In genomic region chr1:203493901-203494300, GRCh38 we compare ENCODE assay signal across 19 cellular contexts. TPM values are rescaled to one million over a fixed set of nuclear protein-coding genes. Genes with fewer than 3 reads are reported as not detected.
DNase-seq lines count a peak whose midpoint lies in the region; ATAC-seq, FAIRE-seq and TF ChIP-seq lines count a peak whose summit lies in the region.
"Had no signal": no experiment of that assay in that cellular context is flagged by ENCODE, and none has a peak within 500 bp of the region (broad histone marks: within the 10 kb centered on the region; RNA-seq: fewer than 3 reads in every experiment).

Gene OPTC (plus strand): TSS chr1:203494153. CDS start chr1:203496006, 1,853 bp downstream.

- H2BK5ac ChIP-seq in H1 (ENCODE audit: low read depth, low read length) (no peak within 1 kb of the TSS), neuronal stem cell (ENCODE audit: low read length) (no peak within 1 kb of the TSS)

- TF ChIP-seq RAD21 in H1 (IDR thresholded peaks at IDR 0.05 in 1 of 2, conservative IDR thresholded peaks at IDR 0.05 in 1 of 2; ENCODE audit: low read depth in 2 of 2, low read length in 2 of 2): no peak

- no peaks in the 10 kb centered on the region; the same call in 1 of the 2 replicates for H3K4me1 ChIP-seq in GM23338 (ENCODE audit: insufficient read depth)
- peaks cover 0 to 13% (median 5%) of the 10 kb centered on the region in 4 experiments; a peak in 5 of 7 replicates for H3K4me1 ChIP-seq in H1 (replicated peaks in 1 of 4; ENCODE audit: control insufficient read depth in 3 of 4, insufficient read depth in 4 of 4, low read length in 3 of 4)
- H3K4me1 ChIP-seq in neuronal stem cell (ENCODE audit: control insufficient read depth in 2 of 2, insufficient read depth in 1 of 2, low read depth in 1 of 2, low read length in 2 of 2): peaks cover 0 to 12% of the 10 kb centered on the region in 2 donors
- H3K4me1 ChIP-seq in transverse colon: no peaks in the 10 kb centered on the region
- H3K4me1 ChIP-seq: BLaER1 had no signal

- FAIRE-seq in H1 (lab: Jason Lieb, UNC): no peak
- FAIRE-seq: GM12891 had no signal

- no peak for TF ChIP-seq EP300 in H1 (IDR thresholded peaks at IDR 0.05; ENCODE audit: borderline replicate concordance in 1 of 2, low read depth in 2 of 2, low read length in 2 of 2)
- no peak for TF ChIP-seq EP300 in transverse colon (IDR thresholded peaks at IDR 0.05; ENCODE audit: low read depth)

- TF ChIP-seq CTCF in GM23338 (conservative IDR thresholded peaks at IDR 0.05; ENCODE audit: low read depth in 2 of 2) (no peak), WTC11 (IDR thresholded peaks at IDR 0.05) (no peak), H1 (IDR thresholded peaks at IDR 0.05; ENCODE audit: control extremely low read depth in 1 of 3, insufficient read depth in 1 of 3, low read depth in 1 of 3, low read length in 3 of 3) (no peak), transverse colon (IDR thresholded peaks at IDR 0.05) (no peak)

- in situ Hi-C loops in transverse colon (cut with MboI; ENCODE audit: low pct_ligation_motif_present in 1 of 4, low pct_unique_long_range_greater_than_20kb in 1 of 4, low sequenced_read_pairs in 3 of 4): loop anchor here in 1 of 4 donors (25.0 kb wide), 1 partner anchor 132 kb away; the partner anchor contains the start of gene FMOD

- no peaks in the 10 kb centered on the region for H3K36me3 Mint-ChIP-seq in GM23338 (ENCODE audit: low read depth)
- H3K36me3 Mint-ChIP-seq in WTC11: no peaks in the 10 kb centered on the region
- H3K36me3 Mint-ChIP-seq: CD14-positive monocyte; CD8-positive, alpha-beta T cell had no signal

- H3K9me3 ChIP-seq in H1 (ENCODE audit: insufficient read depth in 2 of 2, low read depth in 1 of 2, low read length in 1 of 2) (no peaks in the 10 kb centered on the region), neuronal stem cell (replicated peaks in 1 of 2; ENCODE audit: control insufficient read depth in 2 of 2, insufficient read depth in 1 of 2, low read depth in 1 of 2, low read length in 2 of 2) (no peaks in the 10 kb centered on the region), transverse colon (no peaks in the 10 kb centered on the region)
- H3K9me3 ChIP-seq: BLaER1 had no signal

- H4K8ac ChIP-seq in H1 (ENCODE audit: extremely low read depth, insufficient read depth, low read length): no peak within 1 kb of the TSS
- no peak within 1 kb of the TSS for H4K8ac ChIP-seq in neuronal stem cell (ENCODE audit: low read depth, low read length)

- no peaks in the 10 kb centered on the region for H3K9me2 ChIP-seq in GM23338 (ENCODE audit: insufficient read depth)

- CTCF ChIA-PET in WTC11 (lab: Charles Lee): interaction anchor here (0.5 to 1.6 kb wide), 12 partner anchors 10 to 426 kb away, joined by 3 to 11 read pairs (median 4); no protein-coding TSS in a partner anchor
- CTCF ChIA-PET in H1 (lab: Charles Lee; ENCODE audit: partially characterized antibody): interaction anchor here (0.6 to 4.1 kb wide), 14 partner anchors 11 to 227 kb away, joined by 3 to 35 read pairs (median 4); no protein-coding TSS in a partner anchor

- DNase-seq in GM23338 (ENCODE audit: low spot score) (no peak), WTC11 (ENCODE audit: low spot score) (no peak), H1 (ENCODE audit: low read depth in 1 of 2, low spot score in 2 of 2) (no peak), neuronal stem cell (ENCODE audit: low spot score) (no peak), transverse colon (no peak)
- DNase-seq: 8988T; Calu3; CD8-positive, alpha-beta T cell; DMS79 treated with DMSO at 0.1 percent for 48 hours; HCEC 1CT had no signal

- no peak within 1 kb of the TSS for H3K14ac ChIP-seq in H1 (ENCODE audit: insufficient read length)
- H3K14ac ChIP-seq in neuronal stem cell (ENCODE audit: low read length): no peak within 1 kb of the TSS

- H4K5ac ChIP-seq in H1 (ENCODE audit: insufficient read length, low read depth, low read length): no peak within 1 kb of the TSS

- H3K36me3 ChIP-seq in GM23338 (ENCODE audit: insufficient read depth): no peaks in the 10 kb centered on the region
- H3K36me3 ChIP-seq in H1 (ENCODE audit: control insufficient read depth in 2 of 4, insufficient read depth in 4 of 4, low read length in 3 of 4): no peaks in the 10 kb centered on the region
- H3K36me3 ChIP-seq in neuronal stem cell (replicated peaks in 1 of 2; ENCODE audit: control insufficient read depth in 2 of 2, insufficient read depth in 2 of 2, low read length in 2 of 2): no peaks in the 10 kb centered on the region
- H3K36me3 ChIP-seq in transverse colon: no peaks in the 10 kb centered on the region
- H3K36me3 ChIP-seq: BLaER1 had no signal

- H2AFZ ChIP-seq in GM23338 (0 out of 2 replicates have a peak within 1 kb of the TSS, but pooled peaks have one; percentile 18), H1 (ENCODE audit: low read length) (no peak within 1 kb of the TSS), neuronal stem cell (ENCODE audit: low read length) (no peak within 1 kb of the TSS)

- 79% methylated on average over 5 of the region's 5 CpGs; no CpG with 5 or more reads in 1 of the 2 experiments for WGBS in H1 (ENCODE audit: extremely low coverage in 1 of 2, insufficient coverage in 1 of 2, insufficient read length in 1 of 2, insufficient replicate concordance in 2 of 2, low coverage in 1 of 2, low lambda C conversion rate in 2 of 2, missing lambda C conversion rate in 1 of 2), 2 experiments
- WGBS in neuronal stem cell (ENCODE audit: extremely low coverage in 2 of 2, insufficient read length in 2 of 2, insufficient replicate concordance in 1 of 2), 2 donors: no CpG with 5 or more reads among the region's 5 CpGs
- WGBS in transverse colon (ENCODE audit: low coverage in 1 of 2), 2 donors: 71 to 89% methylated on average over 2 to 5 of the region's 5 CpGs

- H3K18ac ChIP-seq in H1 (ENCODE audit: extremely low read depth, low read length): no peak within 1 kb of the TSS
- H3K18ac ChIP-seq in neuronal stem cell (ENCODE audit: low read length): peak within 1 kb of the TSS; percentile 8

- no peak within 1 kb of the TSS for H2BK20ac ChIP-seq in H1 (ENCODE audit: low read length)

- H4K20me1 ChIP-seq in GM23338 (replicated peaks; ENCODE audit: insufficient read depth) (no peaks in the 10 kb centered on the region), H1 (replicated peaks in 1 of 2; ENCODE audit: control insufficient read depth in 1 of 2, insufficient read depth in 2 of 2, low read length in 2 of 2) (no peaks in the 10 kb centered on the region)
- H4K20me1 ChIP-seq: BLaER1 had no signal

- intact Hi-C loops in transverse colon (cut with DNase I; ENCODE audit: low total_unique reads): no loop called here

- H3K79me2 ChIP-seq in GM23338 (replicated peaks; ENCODE audit: insufficient read depth) (no peaks in the 10 kb centered on the region), H1 (ENCODE audit: control insufficient read depth in 1 of 2, insufficient read depth in 2 of 2, low read length in 2 of 2) (no peaks in the 10 kb centered on the region)

- H3K27me3 ChIP-seq in GM23338 (ENCODE audit: insufficient read depth): no peaks in the 10 kb centered on the region
- no peaks in the 10 kb centered on the region; a peak in 1 of 7 replicates for H3K27me3 ChIP-seq in H1 (replicated peaks in 1 of 4; ENCODE audit: control insufficient read depth in 3 of 4, extremely low read depth in 1 of 4, insufficient read depth in 3 of 4, low read length in 3 of 4)
- H3K27me3 ChIP-seq in neuronal stem cell (ENCODE audit: control insufficient read depth in 3 of 3, insufficient read depth in 3 of 3, low read depth in 1 of 3, low read length in 3 of 3): peaks cover 0 to 65% (median 0%) of the 10 kb centered on the region in 3 experiments
- no peaks in the 10 kb centered on the region for H3K27me3 ChIP-seq in transverse colon
- H3K27me3 ChIP-seq: BLaER1 had no signal

- POLR2A ChIA-PET in WTC11 (lab: Charles Lee) (interaction anchor here (0.6 kb wide), 1 partner anchor 438 kb away, joined by 4 read pairs; no protein-coding TSS in a partner anchor), H1 (lab: Charles Lee; ENCODE audit: partially characterized antibody) (interaction anchor here (1.2 kb wide), 1 partner anchor 10 kb away, joined by 3 read pairs; no protein-coding TSS in a partner anchor)

- H3K9ac ChIP-seq in H1 (replicated peaks in 1 of 4; ENCODE audit: extremely low read depth in 1 of 4, low read depth in 3 of 4, low read length in 3 of 4): no peak within 1 kb of the TSS
- no peak within 1 kb of the TSS for H3K9ac ChIP-seq in neuronal stem cell (ENCODE audit: low read depth, low read length, poor library complexity)
- H3K9ac ChIP-seq: BLaER1 had no signal

- H3K9me3 Mint-ChIP-seq in GM23338 (no peaks in the 10 kb centered on the region), WTC11 (no peaks in the 10 kb centered on the region)
- H3K9me3 Mint-ChIP-seq: CD14-positive monocyte; CD8-positive, alpha-beta T cell had no signal

- no peak within 1 kb of the TSS for H3K4ac ChIP-seq in H1 (replicated peaks; ENCODE audit: insufficient read length, low read depth, low read length)
- no peak within 1 kb of the TSS for H3K4ac ChIP-seq in neuronal stem cell (ENCODE audit: low read length)

- ATAC-seq in GM23338 (peak; percentile 68), WTC11 (peak; percentile 55), GM21737 (IDR thresholded peaks at IDR 0.05; ENCODE audit: unreplicated experiment) (no peak), GM18873 (IDR thresholded peaks at IDR 0.05; ENCODE audit: low FRiP score, unreplicated experiment) (no peak)
- ATAC-seq: CD8-positive, alpha-beta T cell had no signal

- no peak within 1 kb of the TSS for H4K91ac ChIP-seq in H1 (replicated peaks; ENCODE audit: insufficient read length, low read length)
- H4K91ac ChIP-seq in neuronal stem cell (ENCODE audit: low read depth, low read length, poor library complexity): no peak within 1 kb of the TSS

- no peaks in the 10 kb centered on the region for H3K23me2 ChIP-seq in H1 (ENCODE audit: low read depth, low read length)

- H3K79me1 ChIP-seq in H1 (ENCODE audit: low read depth, low read length) (no peaks in the 10 kb centered on the region), neuronal stem cell (ENCODE audit: low read depth, low read length) (no peaks in the 10 kb centered on the region)

- no peak within 1 kb of the TSS for H3K27ac ChIP-seq in GM23338 (ENCODE audit: low read depth)
- H3K27ac ChIP-seq in H1 (ENCODE audit: low read depth, low read length): no peak within 1 kb of the TSS
- no peak within 1 kb of the TSS for H3K27ac ChIP-seq in neuronal stem cell (replicated peaks; ENCODE audit: low read length)
- H3K27ac ChIP-seq in transverse colon: no peak within 1 kb of the TSS
- H3K27ac ChIP-seq: BLaER1 had no signal

- H3K4me3 ChIP-seq in GM23338: no peak within 1 kb of the TSS
- H3K4me3 ChIP-seq in H1 (ENCODE audit: extremely low read depth in 1 of 4, insufficient read depth in 2 of 4, low read depth in 3 of 4, low read length in 4 of 4): no peak within 1 kb of the TSS
- H3K4me3 ChIP-seq in neuronal stem cell (ENCODE audit: low read length in 2 of 2): no peak within 1 kb of the TSS
- no peak within 1 kb of the TSS for H3K4me3 ChIP-seq in transverse colon
- H3K4me3 ChIP-seq: BLaER1 had no signal

- H2BK12ac ChIP-seq in H1 (ENCODE audit: low read depth, low read length) (0 out of 2 replicates have a peak within 1 kb of the TSS, but pooled peaks have one; percentile 17), neuronal stem cell (ENCODE audit: low read length) (no peak within 1 kb of the TSS)

- H3K4me2 ChIP-seq in GM23338 (no peak within 1 kb of the TSS), H1 (ENCODE audit: insufficient read depth in 1 of 2, low read depth in 2 of 2, low read length in 2 of 2) (peak within 1 kb of the TSS in 1 of 2 experiments; percentile 33; a peak in 2 of 4 replicates), neuronal stem cell (ENCODE audit: insufficient read depth, low read length, poor library complexity, severe bottlenecking) (no peak within 1 kb of the TSS)
- H3K4me2 ChIP-seq: BLaER1 had no signal

- no peaks in the 10 kb centered on the region for H3F3A ChIP-seq in GM23338 (replicated peaks; ENCODE audit: low read depth)

- H3K56ac ChIP-seq in H1 (replicated peaks; ENCODE audit: insufficient read length, low read depth, low read length): no peak within 1 kb of the TSS

- H3K4me3 Mint-ChIP-seq in GM23338 (no peak within 1 kb of the TSS; the same call in 2 of the 3 replicates), WTC11 (no peak within 1 kb of the TSS)
- H3K4me3 Mint-ChIP-seq: CD14-positive monocyte; CD8-positive, alpha-beta T cell had no signal

- H3K27me3 Mint-ChIP-seq in GM23338 (ENCODE audit: insufficient read depth, low read depth, poor library complexity): peaks cover 2% of the 10 kb centered on the region
- peaks cover 3% of the 10 kb centered on the region for H3K27me3 Mint-ChIP-seq in WTC11 (ENCODE audit: low read depth)

- H3K4me1 Mint-ChIP-seq in GM23338 (peaks cover 30% of the 10 kb centered on the region), WTC11 (peaks cover 23% of the 10 kb centered on the region)

- no peak for TF ChIP-seq POLR2A in H1 (IDR thresholded peaks at IDR 0.05; ENCODE audit: control extremely low read depth in 1 of 2, low read depth in 2 of 2, low read length in 2 of 2)
- no peak for TF ChIP-seq POLR2A in transverse colon (IDR thresholded peaks at IDR 0.05)

- H2BK120ac ChIP-seq in H1 (replicated peaks; ENCODE audit: low read depth, low read length) (no peak within 1 kb of the TSS), neuronal stem cell (ENCODE audit: low read depth, low read length) (no peak within 1 kb of the TSS)

- H2AK5ac ChIP-seq in H1 (ENCODE audit: low read depth, low read length): no peak within 1 kb of the TSS
- H2AK5ac ChIP-seq in neuronal stem cell (ENCODE audit: low read depth, low read length): no peak within 1 kb of the TSS

- H2BK15ac ChIP-seq in H1 (ENCODE audit: low read length) (no peak within 1 kb of the TSS), neuronal stem cell (ENCODE audit: low read length) (no peak within 1 kb of the TSS)

- H3K27ac Mint-ChIP-seq in GM23338: no peak within 1 kb of the TSS
- H3K27ac Mint-ChIP-seq in WTC11: no peak within 1 kb of the TSS
- H3K27ac Mint-ChIP-seq: CD8-positive, alpha-beta T cell had no signal

- no peak within 1 kb of the TSS for H3K23ac ChIP-seq in H1 (ENCODE audit: insufficient read length)
- no peak within 1 kb of the TSS for H3K23ac ChIP-seq in neuronal stem cell (ENCODE audit: low read depth, low read length, poor library complexity)

RNA-seq across cellular contexts. Expression of gene OPTC, which starts in this region (rescaled TPM):
- total RNA-seq in GM23338 (2014; rRNA removed; shearing (Covaris generic)): 1.0 TPM in 1 of 2 replicates, not detected in the other
- 0.26 and 0.50 TPM in 2 replicates for polyA plus RNA-seq in GM23338 (2016; fragmentation: Nextera tagmentation; extraction: Ambion mirVana)
- 0.55 to 1.2 TPM (median 0.76 TPM) in 3 replicates for total RNA-seq in WTC11 (2021)
- 0.78 and 1.1 TPM in 2 replicates for total RNA-seq in H1 (2021; fragmentation: NEBNext Ultra II Directional; extraction: Animal tissue kit (Norgen Biotek cat#: 25700))
- 2.8 and 4.0 TPM in 2 replicates for polyA plus RNA-seq in H1 (2011; rRNA removed)
- polyA plus RNA-seq in H1 (2011; cell fraction: cytosol; rRNA removed): 1.6 TPM
- polyA plus RNA-seq in H1 (2011; cell fraction: nucleus; rRNA removed): 2.0 TPM
- polyA plus RNA-seq in H1 (2012, experiment 1 of 2): 1.4 to 3.3 TPM (median 2.5 TPM) in 4 replicates
- polyA plus RNA-seq in H1 (2012, experiment 2 of 2): 2.1 TPM
- polyA plus RNA-seq in H1 (2013, experiment 1 of 2): 1.8 TPM
- 2.0 TPM for polyA plus RNA-seq in H1 (2013, experiment 2 of 2)
- 1.0 and 2.9 TPM in 2 replicates for polyA minus RNA-seq in H1 (2011; rRNA and poly(A)+ RNA removed)
- polyA minus RNA-seq in H1 (2011; cell fraction: cytosol; rRNA and poly(A)+ RNA removed): not detected
- 0.50 TPM for polyA minus RNA-seq in H1 (2011; cell fraction: nucleus; rRNA and poly(A)+ RNA removed)
- polyA plus RNA-seq in neuronal stem cell (2013, experiment 1 of 2): 0.11 TPM
- 0.08 TPM for polyA plus RNA-seq in neuronal stem cell (2013, experiment 2 of 2)
- not detected for total RNA-seq in transverse colon
- total RNA-seq: A673; Calu3; CD8-positive, alpha-beta T cell; H4; HT-29 had no signal
- polyA plus RNA-seq: AG04450, CD14-positive monocyte had no signal

Comparison
In these comparisons a context has a peak if more than half of its experiments do, and no peak if none do; other contexts are left out.
1. ATAC-seq: peak in GM23338 (single experiment) and WTC11 (single experiment); none in GM21737 (single experiment) and GM18873 (single experiment).